Comparison of ENCODE assay signal across 20 cellular contexts in genomic region chr20:52852695-52853094, GRCh38.
"Had no signal": no experiment of that assay in that cellular context is flagged by ENCODE, and none has a peak within 500 bp of the region (broad histone marks: within the 10 kb centered on the region; RNA-seq: fewer than 3 reads in every experiment).

No MANE protein-coding gene starts in this region.

- H3K27me3 Mint-ChIP-seq: activated naive CD4-positive, alpha-beta T cell treated with anti-CD3 and anti-CD28 coated beads, Interleukin-2, amount 10 ng/mL, durations not matched to agents 7 days and 5 days; activated naive CD8-positive, alpha-beta T cell treated with anti-CD3 and anti-CD28 coated beads, Interleukin-2, amount 50 U/mL, for 24 hours had no signal

- H3K27ac Mint-ChIP-seq: activated naive CD4-positive, alpha-beta T cell treated with anti-CD3 and anti-CD28 coated beads, Interleukin-2, amount 10 ng/mL, durations not matched to agents 7 days and 5 days; activated naive CD8-positive, alpha-beta T cell treated with anti-CD3 and anti-CD28 coated beads, Interleukin-2, amount 50 U/mL, for 24 hours; naive B cell; stimulated activated effector memory CD8-positive, alpha-beta T cell treated with anti-CD3 and anti-CD28 coated beads, Interleukin-12 subunit alpha, Interleukin-12 subunit beta, amount 100 ng/mL, for 72 hours had no signal

- H3K27ac ChIP-seq: breast epithelium, coronary artery, left ventricle myocardium inferior, testis, upper lobe of left lung had no signal

- H3K36me3 Mint-ChIP-seq: activated naive CD4-positive, alpha-beta T cell treated with anti-CD3 and anti-CD28 coated beads, Interleukin-2, amount 10 ng/mL, durations not matched to agents 7 days and 5 days; stimulated activated effector memory CD8-positive, alpha-beta T cell treated with anti-CD3 and anti-CD28 coated beads, Interleukin-12 subunit alpha, Interleukin-12 subunit beta, amount 100 ng/mL, for 72 hours had no signal

- H3K9me3 ChIP-seq: breast epithelium, left ventricle myocardium inferior, testis, upper lobe of left lung had no signal

- H3K9me3 Mint-ChIP-seq: activated naive CD4-positive, alpha-beta T cell treated with anti-CD3 and anti-CD28 coated beads, Interleukin-2, amount 10 ng/mL, durations not matched to agents 7 days and 5 days; activated naive CD8-positive, alpha-beta T cell treated with anti-CD3 and anti-CD28 coated beads, Interleukin-2, amount 50 U/mL, for 24 hours; stimulated activated effector memory CD8-positive, alpha-beta T cell treated with anti-CD3 and anti-CD28 coated beads, Interleukin-12 subunit alpha, Interleukin-12 subunit beta, amount 100 ng/mL, for 72 hours had no signal

- H3K4me1 Mint-ChIP-seq: activated naive CD4-positive, alpha-beta T cell treated with anti-CD3 and anti-CD28 coated beads, Interleukin-2, amount 10 ng/mL, durations not matched to agents 7 days and 5 days; activated naive CD8-positive, alpha-beta T cell treated with anti-CD3 and anti-CD28 coated beads, Interleukin-2, amount 50 U/mL, for 24 hours; naive B cell; stimulated activated effector memory CD8-positive, alpha-beta T cell treated with anti-CD3 and anti-CD28 coated beads, Interleukin-12 subunit alpha, Interleukin-12 subunit beta, amount 100 ng/mL, for 72 hours had no signal

- DNase-seq: activated CD4-positive, alpha-beta T cell treated with anti-CD3 and anti-CD28 coated beads, Interleukin-2, amount 50 U/mL, for 1 hour; activated CD8-positive, alpha-beta memory T cell treated with anti-CD3 and anti-CD28 coated beads, Interleukin-2, amount 50 U/mL, for 48 hours; activated effector memory CD4-positive, alpha-beta T cell treated with Interleukin-2 at 50 U/mL for 16 hours; activated naive CD4-positive, alpha-beta T cell treated with anti-CD3 and anti-CD28 coated beads, Interleukin-2, amount 10 ng/mL, durations not matched to agents 7 days and 5 days; activated naive CD8-positive, alpha-beta T cell treated with anti-CD3 and anti-CD28 coated beads, Interleukin-2, amount 50 U/mL, for 24 hours; activated T-cell treated with anti-CD3 and anti-CD28 coated beads, Interleukin-2, amount 50 U/mL, for 48 hours; aorta; head of caudate nucleus; kidney; left ventricle myocardium inferior; naive B cell; stimulated activated CD4-positive, alpha-beta T cell treated with anti-CD3 and anti-CD28 coated beads, Interleukin-4, amount 100 ng/mL, for 24 hours; T-helper 1 cell; T-helper 9 cell; testis; upper lobe of left lung had no signal

- H3K36me3 ChIP-seq: breast epithelium, left ventricle myocardium inferior, upper lobe of left lung had no signal

- H3K27me3 ChIP-seq: breast epithelium, testis, upper lobe of left lung had no signal

- H3K4me3 ChIP-seq: breast epithelium, coronary artery, left ventricle myocardium inferior, testis, upper lobe of left lung had no signal

- H3K4me3 Mint-ChIP-seq: activated naive CD4-positive, alpha-beta T cell treated with anti-CD3 and anti-CD28 coated beads, Interleukin-2, amount 10 ng/mL, durations not matched to agents 7 days and 5 days; activated naive CD8-positive, alpha-beta T cell treated with anti-CD3 and anti-CD28 coated beads, Interleukin-2, amount 50 U/mL, for 24 hours; naive B cell; stimulated activated effector memory CD8-positive, alpha-beta T cell treated with anti-CD3 and anti-CD28 coated beads, Interleukin-12 subunit alpha, Interleukin-12 subunit beta, amount 100 ng/mL, for 72 hours had no signal

- ATAC-seq: activated naive CD8-positive, alpha-beta T cell treated with anti-CD3 and anti-CD28 coated beads, Interleukin-2, amount 50 U/mL, for 24 hours; sciatic nerve; stimulated activated effector memory CD8-positive, alpha-beta T cell treated with anti-CD3 and anti-CD28 coated beads, Interleukin-12 subunit alpha, Interleukin-12 subunit beta, amount 100 ng/mL, for 72 hours had no signal

- H3K4me1 ChIP-seq: breast epithelium, left ventricle myocardium inferior, testis, upper lobe of left lung had no signal
